Comparison of ENCODE assay signal across 12 cellular contexts in genomic region chr2:227188292-227188691, GRCh38. TPM values are rescaled to one million over a fixed set of nuclear protein-coding genes. Genes with fewer than 3 reads are reported as not detected.
A peak's percentile ranks its signal among the peaks of the same experiment; 100 is the strongest.
DNase-seq lines count a peak whose midpoint lies in the region; ATAC-seq and TF ChIP-seq lines count a peak whose summit lies in the region.
"Had no signal": no experiment of that assay in that cellular context is flagged by ENCODE, and none has a peak within 500 bp of the region (broad histone marks: within the 10 kb centered on the region; RNA-seq: fewer than 3 reads in every experiment).

No MANE protein-coding gene starts in this region.

- peak overlapping the region; percentile 23; the same call in 1 of the 2 replicates for H3K27ac ChIP-seq in HUES64 (ENCODE audit: low read depth, low read length)
- H3K27ac ChIP-seq in upper lobe of right lung = peak overlapping the region; percentile 20
- H3K27ac ChIP-seq: 22Rv1, colonic mucosa had no signal

- DNase-seq in SIG-M5 treated with dmso at 0.1 percent for 504 hours (lab: John Stamatoyannopoulos, UW; ENCODE audit: unreplicated experiment) (peak; percentile 2), SIG-M5 (lab: John Stamatoyannopoulos, UW) (no peak), fibroblast of villous mesenchyme (ENCODE audit: low read depth) (peak; percentile 62), upper lobe of right lung (no peak), NCI-H146 (lab: John Stamatoyannopoulos, UW) (no peak), NCI-H146 treated with DMSO at 0.1 percent for 48 hours (lab: John Stamatoyannopoulos, UW; ENCODE audit: unreplicated experiment) (no peak), SHP77 treated with DMSO at 0.1 percent for 48 hours (lab: John Stamatoyannopoulos, UW) (no peak)
- DNase-seq: activated CD4-positive, CD25-positive, alpha-beta regulatory T cell treated with anti-CD3 and anti-CD28 coated beads, Interleukin-2, amount 50 U/mL, for 72 hours; colonic mucosa; NCI-H1417 had no signal

- H3K9me3 ChIP-seq in HUES64 (ENCODE audit: insufficient read depth, low read depth, low read length) (no peaks in the 10 kb centered on the region), upper lobe of right lung (no peaks in the 10 kb centered on the region)
- H3K9me3 ChIP-seq: colonic mucosa had no signal

- H3K36me3 ChIP-seq in HUES64 (ENCODE audit: insufficient read depth, low read length) (no peaks in the 10 kb centered on the region), upper lobe of right lung (no peaks in the 10 kb centered on the region)
- H3K36me3 ChIP-seq: colonic mucosa had no signal

- H3K4me3 ChIP-seq in HUES64 (ENCODE audit: low read length) (no peak overlapping the region), fibroblast of villous mesenchyme (ENCODE audit: low read depth, low read length) (no peak overlapping the region), upper lobe of right lung (no peak overlapping the region)
- H3K4me3 ChIP-seq: colonic mucosa had no signal

- peaks cover 35% of the 10 kb centered on the region for H3K4me1 ChIP-seq in HUES64 (ENCODE audit: insufficient read depth, low read length)
- no peaks in the 10 kb centered on the region for H3K4me1 ChIP-seq in upper lobe of right lung
- H3K4me1 ChIP-seq: colonic mucosa had no signal

- peak; percentile 69 for ATAC-seq in upper lobe of right lung

- no peak overlapping the region for H3K9ac ChIP-seq in HUES64 (ENCODE audit: low read depth, low read length)

- TF ChIP-seq CTCF in fibroblast of villous mesenchyme (IDR thresholded peaks at IDR 0.05; ENCODE audit: insufficient read depth, low read depth, low read length) (no peak), upper lobe of right lung (IDR thresholded peaks at IDR 0.05) (no peak)

- H3K27me3 ChIP-seq in HUES64 (ENCODE audit: insufficient read depth, low read length) (no peaks in the 10 kb centered on the region), upper lobe of right lung (no peaks in the 10 kb centered on the region)
- H3K27me3 ChIP-seq: colonic mucosa had no signal

- 32% methylated on average over 5 of the region's 6 CpGs for WGBS in HUES64

- intact Hi-C loops in upper lobe of right lung (cut with DNase I) = no loop called here

RNA-seq across cellular contexts. Expression of gene COL4A3, which starts 23.9 kb away (rescaled TPM):
- 0.15 TPM for polyA plus RNA-seq in HUES64 (2013, experiment 1 of 2)
- 0.19 TPM for polyA plus RNA-seq in HUES64 (2013, experiment 2 of 2)
- total RNA-seq in fibroblast of villous mesenchyme (under 0.01 TPM in 2 replicates), upper lobe of right lung (46.4 TPM)

RNA-seq across cellular contexts. Expression of gene COL4A4, which starts 24.3 kb away (rescaled TPM):
- polyA plus RNA-seq in HUES64 (2013, experiment 1 of 2) = 0.20 TPM
- 0.19 TPM for polyA plus RNA-seq in HUES64 (2013, experiment 2 of 2)
- total RNA-seq in fibroblast of villous mesenchyme = under 0.01 and 0.43 TPM in 2 replicates
- total RNA-seq in upper lobe of right lung = 36.1 TPM

Comparison
In these comparisons a context has a peak if more than half of its experiments do, and no peak if none do; other contexts are left out.
1. DNase-seq: peak in SIG-M5 treated with dmso at 0.1 percent for 504 hours (single experiment) and fibroblast of villous mesenchyme (single experiment); none in SIG-M5 (single experiment), upper lobe of right lung (single experiment), NCI-H146 (single experiment), NCI-H146 treated with DMSO at 0.1 percent for 48 hours (single experiment) and SHP77 treated with DMSO at 0.1 percent for 48 hours (single experiment).
2. RNA of gene COL4A3, which starts 23.9 kb away (total RNA-seq): 46.4 TPM in upper lobe of right lung (single experiment); under 0.01 TPM in fibroblast of villous mesenchyme; every median in the first group is over 10 times any median in the second.
3. RNA of gene COL4A4, which starts 24.3 kb away (total RNA-seq): 36.1 TPM in upper lobe of right lung (single experiment); under 0.01 to 0.43 TPM in fibroblast of villous mesenchyme; every median in the first group is over 10 times any median in the second.